1 cellular context compared by ENCODE assay signal in the genomic region with DNA sequence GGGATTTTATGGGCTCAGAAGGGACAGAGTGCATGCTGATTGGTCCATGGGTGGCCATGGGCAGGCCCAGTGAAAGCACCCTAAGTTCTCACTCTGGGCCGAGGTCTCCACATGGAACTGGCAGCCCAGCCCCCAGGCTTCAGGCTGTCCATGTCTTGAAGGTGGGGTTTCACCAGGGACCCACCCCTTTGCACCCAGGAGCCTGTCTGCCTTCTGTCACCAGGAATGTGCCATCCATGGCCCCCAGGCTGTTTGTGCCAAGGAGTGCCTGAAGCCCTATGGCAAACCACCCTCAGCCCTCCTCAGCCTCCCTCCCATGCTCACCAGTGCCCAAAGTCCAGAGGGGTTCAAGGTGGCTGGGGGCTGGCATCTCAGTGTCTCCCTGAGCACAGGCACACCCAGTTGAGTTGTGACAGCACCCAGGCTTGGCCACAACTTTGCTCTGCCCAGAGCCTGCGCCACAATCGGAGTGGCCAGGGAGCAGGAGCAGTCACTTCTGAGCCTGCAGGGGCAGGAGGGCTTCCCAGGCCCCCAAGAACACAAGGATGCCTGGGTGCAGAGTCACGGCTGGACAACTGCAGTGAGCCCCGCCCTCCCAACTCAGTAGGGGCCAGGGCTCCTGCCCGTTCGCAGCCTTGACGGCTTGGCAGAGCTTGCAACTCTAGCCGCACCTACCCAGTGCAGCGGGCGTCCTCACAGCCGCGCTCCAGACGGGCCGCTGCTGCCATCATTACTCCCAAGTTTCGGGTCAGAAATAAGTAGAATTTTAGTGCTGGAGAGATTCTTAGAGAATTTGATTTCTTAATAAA.
TF ChIP-seq lines count a peak whose summit lies in the region.

No MANE protein-coding gene starts in this region.

TF ChIP-seq in GM23338, 12 proteins besides CTCF, POLR2A, EP300 and RAD21:
- TF ChIP-seq, protein P1, sequence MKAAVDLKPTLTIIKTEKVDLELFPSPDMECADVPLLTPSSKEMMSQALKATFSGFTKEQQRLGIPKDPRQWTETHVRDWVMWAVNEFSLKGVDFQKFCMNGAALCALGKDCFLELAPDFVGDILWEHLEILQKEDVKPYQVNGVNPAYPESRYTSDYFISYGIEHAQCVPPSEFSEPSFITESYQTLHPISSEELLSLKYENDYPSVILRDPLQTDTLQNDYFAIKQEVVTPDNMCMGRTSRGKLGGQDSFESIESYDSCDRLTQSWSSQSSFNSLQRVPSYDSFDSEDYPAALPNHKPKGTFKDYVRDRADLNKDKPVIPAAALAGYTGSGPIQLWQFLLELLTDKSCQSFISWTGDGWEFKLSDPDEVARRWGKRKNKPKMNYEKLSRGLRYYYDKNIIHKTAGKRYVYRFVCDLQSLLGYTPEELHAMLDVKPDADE (IDR thresholded peaks at IDR 0.05): no peak
- TF ChIP-seq CREB1 (CRISPR knock-in tag; IDR thresholded peaks at IDR 0.05; ENCODE audit: low read depth): no peak
- no peak for TF ChIP-seq EZH2 (IDR thresholded peaks at IDR 0.05; ENCODE audit: low read depth, unreplicated experiment)
- TF ChIP-seq ZNF114 (CRISPR knock-in tag; IDR thresholded peaks at IDR 0.05): no peak
